16 cellular contexts compared by ENCODE assay signal in the genomic region with DNA sequence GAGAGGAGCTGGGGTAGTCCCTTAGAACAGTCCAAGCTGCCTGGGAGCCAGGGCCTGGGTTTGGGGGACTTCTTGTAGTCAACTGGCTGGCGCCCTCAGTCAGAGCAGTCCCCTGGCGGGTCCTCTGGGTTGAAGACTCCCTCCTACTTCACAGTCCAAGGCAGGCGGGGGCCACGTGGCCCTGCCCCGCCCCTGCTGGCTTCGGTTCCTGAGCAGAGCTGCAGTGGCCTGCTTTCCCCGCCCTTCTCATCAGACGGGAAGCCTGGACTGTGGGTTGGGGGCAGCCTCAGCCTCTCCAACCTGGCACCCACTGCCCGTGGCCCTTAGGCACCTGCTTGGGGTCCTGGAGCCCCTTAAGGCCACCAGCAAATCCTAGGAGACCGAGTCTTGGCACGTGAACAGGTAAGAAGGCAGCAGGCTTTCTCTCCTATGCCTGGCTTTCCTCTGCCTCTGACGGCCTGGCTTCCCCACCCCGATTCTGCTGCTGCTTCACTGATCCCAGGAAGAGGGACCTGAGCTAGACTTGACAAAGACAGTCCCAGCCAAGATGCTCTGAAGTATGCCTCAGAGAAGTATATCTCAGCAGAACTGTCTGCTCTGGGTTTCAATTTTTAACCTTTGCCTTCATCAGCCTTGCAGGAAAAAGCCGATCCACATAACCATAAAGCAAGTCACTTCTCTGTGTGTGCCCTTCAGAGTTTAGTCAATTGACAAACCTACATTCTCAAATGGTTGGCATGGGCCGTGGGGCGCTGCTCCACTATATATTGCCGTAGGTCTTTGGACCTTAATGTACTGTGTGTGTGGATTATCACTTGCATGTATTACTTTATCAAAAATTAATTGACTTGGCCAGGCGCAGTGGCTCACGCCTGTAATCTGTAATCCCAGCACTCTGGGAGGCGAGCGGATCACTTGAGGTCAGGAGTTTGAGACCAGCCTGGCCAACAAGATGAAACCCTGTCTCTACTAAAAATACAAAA. TPM values are rescaled to one million over a fixed set of nuclear protein-coding genes. Genes with fewer than 3 reads are reported as not detected.
DNase-seq lines count a peak whose midpoint lies in the region; ATAC-seq, FAIRE-seq and TF ChIP-seq lines count a peak whose summit lies in the region.
"Had no signal": no experiment of that assay in that cellular context is flagged by ENCODE, and none has a peak within 500 bp of the region (broad histone marks: within the 10 kb centered on the region; RNA-seq: fewer than 3 reads in every experiment).

No MANE protein-coding gene starts in this region.

- FAIRE-seq in K562 (lab: Jason Lieb, UNC), result no peak
- FAIRE-seq: GM18507 had no signal

- H3K79me2 ChIP-seq in GM23338 (replicated peaks; ENCODE audit: insufficient read depth), result no peaks in the 10 kb centered on the region
- no peaks in the 10 kb centered on the region for H3K79me2 ChIP-seq in K562 (ENCODE audit: control insufficient read depth, insufficient read depth, low read length)

- H3K27ac Mint-ChIP-seq in GM23338, result no peak overlapping the region
- H3K27ac Mint-ChIP-seq in activated CD8-positive, alpha-beta memory T cell treated with anti-CD3 and anti-CD28 coated beads, Interleukin-2, amount 10 ng/mL, durations not matched to agents 7 days and 5 days, result no peak overlapping the region
- H3K27ac Mint-ChIP-seq: activated B cell treated with CpG ODN at 0.5 μM for 24 hours, B cell had no signal

- no peak for TF ChIP-seq EP300 in K562 (IDR thresholded peaks at IDR 0.05; ENCODE audit: low read length)

- H3K9ac ChIP-seq in K562 (ENCODE audit: insufficient read depth in 1 of 2, low read depth in 2 of 2, low read length in 2 of 2), result peak overlapping the region; percentile 6 to 89; a peak in 2 of 4 replicates

- H3K36me3 ChIP-seq in GM23338 (ENCODE audit: insufficient read depth), result no peaks in the 10 kb centered on the region
- peaks cover under 1% of the 10 kb centered on the region; the same call in 1 of the 3 replicates for H3K36me3 ChIP-seq in K562 (ENCODE audit: control insufficient read depth, insufficient read depth, low read length)
- H3K36me3 ChIP-seq in gastrocnemius medialis, result no peaks in the 10 kb centered on the region

- H3K9me1 ChIP-seq in K562 (ENCODE audit: control insufficient read depth, insufficient read depth, low read length), result no peaks in the 10 kb centered on the region

- peaks cover 12% of the 10 kb centered on the region for H3K4me1 Mint-ChIP-seq in GM23338
- H3K4me1 Mint-ChIP-seq in activated CD8-positive, alpha-beta memory T cell treated with anti-CD3 and anti-CD28 coated beads, Interleukin-2, amount 10 ng/mL, durations not matched to agents 7 days and 5 days, result peaks cover 6% of the 10 kb centered on the region

- H3K4me1 ChIP-seq in GM23338 (ENCODE audit: insufficient read depth) (peaks cover 7% of the 10 kb centered on the region; the same call in 1 of the 2 replicates), K562 (replicated peaks in 1 of 2; ENCODE audit: control insufficient read depth in 2 of 2, insufficient read depth in 2 of 2, low read length in 2 of 2) (peaks cover 5 to 8% of the 10 kb centered on the region in 2 experiments; a peak in 3 of 5 replicates), gastrocnemius medialis (peaks cover 4 to 25% of the 10 kb centered on the region in 2 donors)

- H3K27me3 ChIP-seq in GM23338 (ENCODE audit: insufficient read depth), result no peaks in the 10 kb centered on the region
- peaks cover 0 to 5% of the 10 kb centered on the region in 2 experiments; a peak in 1 of 5 replicates for H3K27me3 ChIP-seq in K562 (ENCODE audit: control insufficient read depth in 2 of 2, insufficient read depth in 2 of 2, low read length in 2 of 2)
- no peaks in the 10 kb centered on the region for H3K27me3 ChIP-seq in gastrocnemius medialis
- H3K27me3 ChIP-seq: MG63 had no signal

- H3K9me3 Mint-ChIP-seq in GM23338, result no peaks in the 10 kb centered on the region; the same call in 2 of the 3 replicates
- H3K9me3 Mint-ChIP-seq in activated CD8-positive, alpha-beta memory T cell treated with anti-CD3 and anti-CD28 coated beads, Interleukin-2, amount 10 ng/mL, durations not matched to agents 7 days and 5 days (ENCODE audit: low read depth), result no peaks in the 10 kb centered on the region
- H3K9me3 Mint-ChIP-seq: activated B cell treated with CpG ODN at 0.5 μM for 24 hours; activated T-cell treated with anti-CD3 and anti-CD28 coated beads, Interleukin-2, amount 50 U/mL, for 24 hours had no signal

- no peak overlapping the region for H3K4me3 Mint-ChIP-seq in GM23338
- H3K4me3 Mint-ChIP-seq in activated CD8-positive, alpha-beta memory T cell treated with anti-CD3 and anti-CD28 coated beads, Interleukin-2, amount 10 ng/mL, durations not matched to agents 7 days and 5 days, result no peak overlapping the region
- H3K4me3 Mint-ChIP-seq: activated B cell treated with CpG ODN at 0.5 μM for 24 hours; activated T-cell treated with anti-CD3 and anti-CD28 coated beads, Interleukin-2, amount 50 U/mL, for 24 hours; B cell had no signal

- no TSS peak for BruUV-seq in K562 (replicated peaks; lab: Mats Ljungman, UMichigan)

- H3K4me3 ChIP-seq in GM23338 (no peak overlapping the region), K562 (no peak overlapping the region), gastrocnemius medialis (peak overlapping the region in 1 of 4 donors; percentile 23)
- H3K4me3 ChIP-seq: MG63 had no signal

- peaks cover 4% of the 10 kb centered on the region; the same call in 2 of the 3 replicates for H3K36me3 Mint-ChIP-seq in GM23338 (ENCODE audit: low read depth)
- H3K36me3 Mint-ChIP-seq in activated CD8-positive, alpha-beta memory T cell treated with anti-CD3 and anti-CD28 coated beads, Interleukin-2, amount 10 ng/mL, durations not matched to agents 7 days and 5 days, result no peaks in the 10 kb centered on the region

- no peak for DNase-seq in GM23338 (ENCODE audit: low spot score)
- peak; percentile 61 to 71 (median 64) for DNase-seq in K562 (ENCODE audit: extremely low read depth in 1 of 4, low spot score in 3 of 4)
- peak; percentile 43 to 63 for DNase-seq in left colon
- DNase-seq in gastrocnemius medialis, result peak in 1 of 2 donors; percentile 32
- no peak for DNase-seq in activated effector memory CD4-positive, alpha-beta T cell treated with anti-CD3 and anti-CD28 coated beads, Interleukin-2, amount 50 U/mL, for 16 hours
- DNase-seq in NCI-H2081 (lab: John Stamatoyannopoulos, UW), result no peak
- no peak for DNase-seq in activated CD8-positive, alpha-beta memory T cell treated with anti-CD3 and anti-CD28 coated beads, Interleukin-2, amount 10 ng/mL, durations not matched to agents 7 days and 5 days
- DNase-seq: activated B cell treated with CpG ODN at 0.5 μM for 24 hours; activated T-cell treated with anti-CD3 and anti-CD28 coated beads, Interleukin-2, amount 50 U/mL, for 24 hours; hippocampal formation; MG63; NCI-H524; SIG-M5 had no signal

- POLR2A ChIA-PET in K562 (lab: Yijun Ruan, JAX), result interaction anchor here (0.6 to 1.4 kb wide), 6 partner anchors 8 to 26 kb away, joined by 3 to 5 read pairs (median 4); no protein-coding TSS in a partner anchor

- peaks cover 15% of the 10 kb centered on the region for H3K27me3 Mint-ChIP-seq in GM23338 (ENCODE audit: insufficient read depth, low read depth, poor library complexity)
- H3K27me3 Mint-ChIP-seq in activated CD8-positive, alpha-beta memory T cell treated with anti-CD3 and anti-CD28 coated beads, Interleukin-2, amount 10 ng/mL, durations not matched to agents 7 days and 5 days, result peaks cover under 1% of the 10 kb centered on the region
- H3K27me3 Mint-ChIP-seq: activated B cell treated with CpG ODN at 0.5 μM for 24 hours; activated T-cell treated with anti-CD3 and anti-CD28 coated beads, Interleukin-2, amount 50 U/mL, for 24 hours; B cell had no signal

- in situ Hi-C loops in K562 (cut with MboI) (no loop called here), gastrocnemius medialis (cut with MboI; ENCODE audit: low sequenced_read_pairs in 4 of 4) (no loop called here)

- H3F3A ChIP-seq in GM23338 (replicated peaks; ENCODE audit: low read depth), result peaks cover 19% of the 10 kb centered on the region; the same call in 1 of the 2 replicates

- 0 out of 2 replicates have a peak, but pooled peaks cover under 1% of the 10 kb centered on the region for H4K20me1 ChIP-seq in GM23338 (replicated peaks; ENCODE audit: insufficient read depth)
- H4K20me1 ChIP-seq in K562 (replicated peaks; ENCODE audit: control insufficient read depth, insufficient read depth, low read length), result no peaks in the 10 kb centered on the region; the same call in 1 of the 2 replicates

- CTCF ChIA-PET in K562 (lab: Yijun Ruan, JAX; ENCODE audit: low intra/inter-chr PET ratio), result no interaction called here
- CTCF ChIA-PET in activated CD8-positive, alpha-beta memory T cell treated with anti-CD3 and anti-CD28 coated beads, Interleukin-2, amount 10 ng/mL, durations not matched to agents 7 days and 5 days (lab: Charles Lee), result interaction anchor here (0.6 to 1.4 kb wide), 2 partner anchors 22 to 23 kb away, joined by 3 read pairs; no protein-coding TSS in a partner anchor

- H3K9me2 ChIP-seq in GM23338 (ENCODE audit: insufficient read depth), result no peaks in the 10 kb centered on the region

- no peaks in the 10 kb centered on the region for H3K9me3 ChIP-seq in K562 (replicated peaks; ENCODE audit: control insufficient read depth, insufficient read depth, low read depth, low read length)
- H3K9me3 ChIP-seq in gastrocnemius medialis, result no peaks in the 10 kb centered on the region
- H3K9me3 ChIP-seq: MG63 had no signal

- ATAC-seq in GM23338, result peak; percentile 14
- peak; percentile 72 for ATAC-seq in K562
- peak; percentile 68 for ATAC-seq in left colon
- ATAC-seq in gastrocnemius medialis, result no peak
- ATAC-seq in HG02885 (IDR thresholded peaks at IDR 0.05; ENCODE audit: poor library complexity, unreplicated experiment), result no peak
- ATAC-seq in activated CD8-positive, alpha-beta memory T cell treated with anti-CD3 and anti-CD28 coated beads, Interleukin-2, amount 10 ng/mL, durations not matched to agents 7 days and 5 days, result no peak

- no peak overlapping the region for H3K4me2 ChIP-seq in GM23338
- peak overlapping the region; percentile 22; the same call in 1 of the 2 replicates for H3K4me2 ChIP-seq in K562 (ENCODE audit: insufficient read depth, low read length)

- no peak for TF ChIP-seq RAD21 in K562 (CRISPR knock-in tag; conservative IDR thresholded peaks at IDR 0.05 in 1 of 2, IDR thresholded peaks at IDR 0.05 in 1 of 2)

- H3K27ac ChIP-seq in GM23338 (ENCODE audit: low read depth), result no peak overlapping the region
- no peak overlapping the region for H3K27ac ChIP-seq in K562 (ENCODE audit: extremely low read depth, low read depth, low read length)
- peak overlapping the region in 3 of 4 donors; percentile 29 to 41 (median 40) for H3K27ac ChIP-seq in gastrocnemius medialis

- TF ChIP-seq CTCF in GM23338 (conservative IDR thresholded peaks at IDR 0.05; ENCODE audit: low read depth in 2 of 2) (no peak), K562 (IDR thresholded peaks at IDR 0.05 in 2 of 3, conservative IDR thresholded peaks at IDR 0.05 in 1 of 3; ENCODE audit: insufficient read depth in 2 of 3, low read depth in 1 of 3, low read length in 3 of 3) (no peak), gastrocnemius medialis (IDR thresholded peaks at IDR 0.05 in 4 of 5, conservative IDR thresholded peaks at IDR 0.05 in 1 of 5) (no peak)

- TF ChIP-seq POLR2A in K562 (conservative IDR thresholded peaks at IDR 0.05), result no peak
- TF ChIP-seq POLR2A in gastrocnemius medialis (IDR thresholded peaks at IDR 0.05), result no peak

- 46% methylated on average over 18 of the region's 21 CpGs for WGBS in K562 (ENCODE audit: insufficient coverage, low coverage, missing lambda C conversion rate)

- H2AFZ ChIP-seq in GM23338 (peak overlapping the region; percentile 66; the same call in 1 of the 2 replicates), K562 (ENCODE audit: low read depth, low read length) (peak overlapping the region; percentile 77)

- intact Hi-C loops in K562 (cut with micrococcal nuclease) (loop anchor here (5.0 kb wide), 1 partner anchor 72 kb away; no protein-coding TSS in a partner anchor), left colon (cut with DNase I, micrococcal nuclease) (no loop called here), gastrocnemius medialis (cut with DNase I; ENCODE audit: low total_unique reads) (no loop called here)

RNA-seq across cellular contexts. Expression of gene SF3B3, which starts 56.3 kb away (rescaled TPM):
- 289 and 316 TPM in 2 replicates for total RNA-seq in GM23338 (2014; rRNA removed; shearing (Covaris generic))
- polyA plus RNA-seq in GM23338 (2016; fragmentation: Nextera tagmentation; extraction: Ambion mirVana) (202 and 203 TPM in 2 replicates), K562 (2011; rRNA removed) (172 and 248 TPM in 2 replicates), K562 (2014; fragmentation: Illumina TruSeq; extraction: Trizol) (349 and 430 TPM in 2 replicates), K562 (2014; fragmentation: Nextera tagmentation; extraction: Ambion mirVana) (100 to 1,000 TPM; 209 to 414 TPM), K562 (2014; rRNA removed) (103 and 105 TPM in 2 replicates)
- 616 and 628 TPM in 2 replicates for total RNA-seq in K562 (2011; cell fraction: chromatin; rRNA removed; ENCODE audit: low replicate concordance)
- 207 and 261 TPM in 2 replicates for total RNA-seq in K562 (2011; cell fraction: nucleolus; rRNA removed)
- 272 and 275 TPM in 2 replicates for total RNA-seq in K562 (2011; cell fraction: nucleoplasm; rRNA removed)
- total RNA-seq in K562 (2014; rRNA removed) (98.9 and 208 TPM in 2 replicates), K562 (2014; rRNA removed; fragmentation: Illumina TruSeq; extraction: Trizol) (221 and 275 TPM in 2 replicates), K562 (2015; rRNA removed; fragmentation: Illumina TruSeq; extraction: Trizol) (252 and 265 TPM in 2 replicates), K562 (2021) (513 and 546 TPM in 2 replicates), left colon (100 to 1,000 TPM; 133 to 168 TPM), gastrocnemius medialis (100 to 1,000 TPM in 2 of 4 donors, 10 to 100 TPM in 2; 71.0 to 110 (median 97.2) TPM)
- polyA plus RNA-seq in K562 (2011; cell fraction: cytosol; rRNA removed), result 249 and 266 TPM in 2 replicates
- polyA plus RNA-seq in K562 (2011; cell fraction: nucleus; rRNA removed), result 317 and 410 TPM in 2 replicates
- polyA plus RNA-seq in K562 (2012), result 179 and 231 TPM in 2 replicates
- polyA minus RNA-seq in K562 (2011; rRNA and poly(A)+ RNA removed), result 327 and 380 TPM in 2 replicates
- polyA minus RNA-seq in K562 (2011; cell fraction: cytosol; rRNA and poly(A)+ RNA removed), result 234 and 252 TPM in 2 replicates
- 101 and 174 TPM in 2 replicates for polyA minus RNA-seq in K562 (2011; cell fraction: nucleus; rRNA and poly(A)+ RNA removed)
- 100 to 1,000 TPM; 407 to 541 TPM for total RNA-seq in activated CD8-positive, alpha-beta memory T cell treated with anti-CD3 and anti-CD28 coated beads, Interleukin-2, amount 10 ng/mL, durations not matched to agents 7 days and 5 days

RNA-seq across cellular contexts. Expression of gene COG4, which starts 56.6 kb away (rescaled TPM):
- 38.1 and 46.9 TPM in 2 replicates for total RNA-seq in GM23338 (2014; rRNA removed; shearing (Covaris generic))
- polyA plus RNA-seq in GM23338 (2016; fragmentation: Nextera tagmentation; extraction: Ambion mirVana) (23.9 and 28.8 TPM in 2 replicates), K562 (2011; rRNA removed) (69.2 and 73.9 TPM in 2 replicates), K562 (2014; fragmentation: Illumina TruSeq; extraction: Trizol) (44.2 and 48.9 TPM in 2 replicates), K562 (2014; fragmentation: Nextera tagmentation; extraction: Ambion mirVana) (10 to 100 TPM; 13.7 to 37.4 TPM), K562 (2014; rRNA removed) (49.1 and 55.9 TPM in 2 replicates)
- total RNA-seq in K562 (2011; cell fraction: chromatin; rRNA removed; ENCODE audit: low replicate concordance), result 128 and 175 TPM in 2 replicates
- total RNA-seq in K562 (2011; cell fraction: nucleolus; rRNA removed), result 70.0 and 73.4 TPM in 2 replicates
- total RNA-seq in K562 (2011; cell fraction: nucleoplasm; rRNA removed), result 87.9 and 95.3 TPM in 2 replicates
- total RNA-seq in K562 (2014; rRNA removed) (43.2 and 59.0 TPM in 2 replicates), K562 (2014; rRNA removed; fragmentation: Illumina TruSeq; extraction: Trizol) (39.5 and 44.4 TPM in 2 replicates), K562 (2015; rRNA removed; fragmentation: Illumina TruSeq; extraction: Trizol) (41.2 and 42.6 TPM in 2 replicates), K562 (2021) (66.7 and 69.8 TPM in 2 replicates), left colon (10 to 100 TPM; 49.5 to 54.4 TPM), gastrocnemius medialis (100 to 1,000 TPM in 1 of 4 donors, 10 to 100 TPM in 3; 71.8 to 113 (median 82.0) TPM)
- polyA plus RNA-seq in K562 (2011; cell fraction: cytosol; rRNA removed), result 55.1 and 86.3 TPM in 2 replicates
- 150 and 164 TPM in 2 replicates for polyA plus RNA-seq in K562 (2011; cell fraction: nucleus; rRNA removed)
- polyA plus RNA-seq in K562 (2012), result 61.8 and 77.6 TPM in 2 replicates
- 67.7 and 72.4 TPM in 2 replicates for polyA minus RNA-seq in K562 (2011; rRNA and poly(A)+ RNA removed)
- polyA minus RNA-seq in K562 (2011; cell fraction: cytosol; rRNA and poly(A)+ RNA removed), result 30.7 and 31.3 TPM in 2 replicates
- 27.5 and 41.7 TPM in 2 replicates for polyA minus RNA-seq in K562 (2011; cell fraction: nucleus; rRNA and poly(A)+ RNA removed)
- total RNA-seq in activated CD8-positive, alpha-beta memory T cell treated with anti-CD3 and anti-CD28 coated beads, Interleukin-2, amount 10 ng/mL, durations not matched to agents 7 days and 5 days, result 10 to 100 TPM; 67.3 to 72.5 TPM

Comparison
In these comparisons a context has a peak if more than half of its experiments do, and no peak if none do; other contexts are left out.
1. ATAC-seq: peak in GM23338 (single experiment), K562 (single experiment) and left colon (single experiment); none in gastrocnemius medialis (0 of 2), HG02885 (single experiment) and activated CD8-positive, alpha-beta memory T cell treated with anti-CD3 and anti-CD28 coated beads, Interleukin-2, amount 10 ng/mL, durations not matched to agents 7 days and 5 days (single experiment).
2. DNase-seq: peak in K562 (4 of 4) and left colon (2 of 2); none in GM23338 (single experiment), activated effector memory CD4-positive, alpha-beta T cell treated with anti-CD3 and anti-CD28 coated beads, Interleukin-2, amount 50 U/mL, for 16 hours (single experiment), NCI-H2081 (0 of 2) and activated CD8-positive, alpha-beta memory T cell treated with anti-CD3 and anti-CD28 coated beads, Interleukin-2, amount 10 ng/mL, durations not matched to agents 7 days and 5 days (single experiment).
3. H3K27ac ChIP-seq: peak in gastrocnemius medialis (3 of 4); none in GM23338 (single experiment) and K562 (single experiment).